Comparison of ENCODE assay signal across 1 cellular context in the genomic region with DNA sequence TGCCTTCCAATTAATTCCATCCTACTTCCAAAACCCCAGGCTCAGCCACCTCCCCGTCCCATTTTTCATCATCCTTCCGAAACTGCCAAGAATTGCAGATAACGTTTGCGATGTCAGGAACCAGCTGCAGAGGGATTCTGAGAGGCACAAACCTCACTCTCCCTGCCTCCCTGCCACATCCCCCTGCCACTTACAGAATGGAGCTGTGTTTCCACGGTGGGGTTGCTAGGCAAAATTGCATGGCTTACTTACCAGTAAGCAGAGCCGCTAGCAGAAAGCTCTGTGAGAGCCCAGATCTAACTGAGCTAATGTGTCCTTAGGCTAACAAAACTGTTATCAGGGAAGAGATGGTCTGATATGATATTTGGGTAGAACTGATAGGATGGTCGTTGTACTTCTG.
TF ChIP-seq lines count a peak whose summit lies in the region.

No MANE protein-coding gene starts in this region.

TF ChIP-seq in WTC11, 78 proteins besides CTCF, POLR2A, EP300 and RAD21 (continued from another document):
- TF ChIP-seq ZSCAN18 (CRISPR knock-in tag; IDR thresholded peaks at IDR 0.05), result no peak
- no peak for TF ChIP-seq ZBTB43 (CRISPR knock-in tag; IDR thresholded peaks at IDR 0.05)
- TF ChIP-seq SMAD4 (CRISPR knock-in tag; IDR thresholded peaks at IDR 0.05), result no peak
- TF ChIP-seq EMX1 (CRISPR knock-in tag; IDR thresholded peaks at IDR 0.05), result no peak
- TF ChIP-seq PRRX2 (CRISPR knock-in tag; IDR thresholded peaks at IDR 0.05), result no peak
